In genomic region chrX:19902110-19902509, GRCh38 we compare ENCODE assay signal across 17 cellular contexts. TPM values are rescaled to one million over a fixed set of nuclear protein-coding genes. Genes with fewer than 3 reads are reported as not detected.
DNase-seq lines count a peak whose midpoint lies in the region; ATAC-seq and TF ChIP-seq lines count a peak whose summit lies in the region.
"Had no signal": no experiment of that assay in that cellular context is flagged by ENCODE, and none has a peak within 500 bp of the region (broad histone marks: within the 10 kb centered on the region; RNA-seq: fewer than 3 reads in every experiment).

No MANE protein-coding gene starts in this region.

- H3K4me3 ChIP-seq in fibroblast of pulmonary artery (replicated peaks; ENCODE audit: low read depth, low read length) (no peak overlapping the region), uterus (no peak overlapping the region)
- H3K4me3 ChIP-seq: A549 had no signal

- intact Hi-C loops in uterus (cut with DNase I; ENCODE audit: low total_unique reads) = no loop called here

- TF ChIP-seq CTCF in fibroblast of pulmonary artery (IDR thresholded peaks at IDR 0.05; ENCODE audit: low read length, missing control alignments) (no peak), uterus (IDR thresholded peaks at IDR 0.05) (no peak)

- TF ChIP-seq POLR2A in uterus (IDR thresholded peaks at IDR 0.05) = no peak

- no peak overlapping the region for H3K27ac ChIP-seq in uterus
- H3K27ac ChIP-seq: A549 had no signal

- no peaks in the 10 kb centered on the region for H3K9me3 ChIP-seq in uterus
- H3K9me3 ChIP-seq: A549 had no signal

- no peak for ATAC-seq in GM18909 (IDR thresholded peaks at IDR 0.05; ENCODE audit: poor library complexity, unreplicated experiment)
- ATAC-seq: A549 had no signal

- peak; percentile 48 for DNase-seq in EH (ENCODE audit: low read depth)
- peak; percentile 42 for DNase-seq in astrocyte of the hippocampus (ENCODE audit: low read depth, low spot score)
- peak; percentile 75 for DNase-seq in fibroblast of pulmonary artery (ENCODE audit: low read depth)
- peak; percentile 52 for DNase-seq in iris pigment epithelial cell (ENCODE audit: low read depth)
- no peak for DNase-seq in uterus
- no peak for DNase-seq in NCI-H128 (lab: John Stamatoyannopoulos, UW; ENCODE audit: unreplicated experiment)
- DNase-seq in cortex of kidney (lab: John Stamatoyannopoulos, UW) = no peak
- DNase-seq: AML-193, COR-L47, EL, HFFc6, NCI-H1105, NCI-H187, NCI-H69, SIG-M5 had no signal

- H3K4me1 ChIP-seq in uterus = no peaks in the 10 kb centered on the region

- H3K36me3 ChIP-seq in uterus = no peaks in the 10 kb centered on the region

- no peaks in the 10 kb centered on the region for H3K27me3 ChIP-seq in uterus

RNA-seq across cellular contexts. Expression of gene SH3KBP1, which starts 14.7 kb away (rescaled TPM):
- total RNA-seq in uterus = 10 to 100 TPM in 3 of 4 donors, 1 to 10 TPM in 1; 2.0 to 26.5 (median 14.1) TPM

Comparison
In these comparisons a context has a peak if more than half of its experiments do, and no peak if none do; other contexts are left out.
1. DNase-seq: peak in EH (single experiment), astrocyte of the hippocampus (single experiment), fibroblast of pulmonary artery (single experiment) and iris pigment epithelial cell (single experiment); none in uterus (0 of 2), NCI-H128 (single experiment) and cortex of kidney (single experiment).